In genomic region chr19:40090256-40091204, GRCh38 we compare ENCODE assay signal across 1 cellular context.
TF ChIP-seq lines count a peak whose summit lies in the region.

Gene ZNF780A, minus strand, starts transcription at chr19:40090943. Its CDS starts 6,190 bp downstream, at chr19:40084753.

TF ChIP-seq in H1, 55 proteins besides CTCF, POLR2A, EP300 and RAD21:
- TF ChIP-seq CHD7 (IDR thresholded peaks at IDR 0.05; ENCODE audit: insufficient replicate concordance, low read length): no peak
- no peak for TF ChIP-seq JUND (IDR thresholded peaks at IDR 0.05; ENCODE audit: low read length)
- no peak for TF ChIP-seq ATF2 (IDR thresholded peaks at IDR 0.05; ENCODE audit: low read length)
- no peak for TF ChIP-seq CHD1 (IDR thresholded peaks at IDR 0.05; ENCODE audit: low read depth, low read length)
- TF ChIP-seq PHF8 (conservative IDR thresholded peaks at IDR 0.05; ENCODE audit: low read depth, low read length): peak; percentile 66
- peak in 1 of 2 experiments; percentile 54; a peak in 1 of 4 replicates for TF ChIP-seq HDAC2 (IDR thresholded peaks at IDR 0.05; ENCODE audit: borderline replicate concordance in 1 of 2, low read depth in 2 of 2, low read length in 2 of 2)
- TF ChIP-seq RBBP5 (IDR thresholded peaks at IDR 0.05; ENCODE audit: borderline replicate concordance, low read depth, low read length): 0 out of 2 replicates have a peak, but pooled peaks have one; percentile 96
- TF ChIP-seq FOSL1 (IDR thresholded peaks at IDR 0.05; ENCODE audit: insufficient read depth, low read depth, low read length): no peak
- peak; percentile 49; the same call in 1 of the 2 replicates for TF ChIP-seq TBP (IDR thresholded peaks at IDR 0.05; ENCODE audit: low read depth, low read length)
- TF ChIP-seq TAF7 (optimal IDR thresholded peaks at IDR 0.05; ENCODE audit: borderline replicate concordance, low read depth, low read length): peak; percentile 32
- TF ChIP-seq SIRT6 (IDR thresholded peaks at IDR 0.05; ENCODE audit: low read length): no peak
- peak; percentile 28 for TF ChIP-seq BACH1 (IDR thresholded peaks at IDR 0.05; ENCODE audit: low read length)
- no peak for TF ChIP-seq EZH2 (IDR thresholded peaks at IDR 0.05; ENCODE audit: low read depth, low read length, severe bottlenecking)
- TF ChIP-seq POLR2AphosphoS5 (IDR thresholded peaks at IDR 0.05; ENCODE audit: low read depth, low read length): peak; percentile 68
- TF ChIP-seq EGR1 (IDR thresholded peaks at IDR 0.05; ENCODE audit: borderline replicate concordance, low read depth, low read length): no peak
- peak; percentile 67 for TF ChIP-seq TAF1 (IDR thresholded peaks at IDR 0.05; ENCODE audit: low read depth, low read length)
- TF ChIP-seq GABPA (IDR thresholded peaks at IDR 0.05; ENCODE audit: borderline replicate concordance, insufficient read depth, low read length): 0 out of 2 replicates have a peak, but pooled peaks have one; percentile 38
- peak; percentile 33 to 47; a peak in 1 of 4 replicates for TF ChIP-seq SIN3A (conservative IDR thresholded peaks at IDR 0.05 in 1 of 2, IDR thresholded peaks at IDR 0.05 in 1 of 2; ENCODE audit: low read depth in 1 of 2, low read length in 2 of 2)
- TF ChIP-seq CREB1 (IDR thresholded peaks at IDR 0.05): peak; percentile 65
- peak; percentile 92 for TF ChIP-seq KDM4A (IDR thresholded peaks at IDR 0.05; ENCODE audit: low read depth, low read length, severe bottlenecking)
- no peak for TF ChIP-seq BRCA1 (IDR thresholded peaks at IDR 0.05; ENCODE audit: low read depth, low read length)
- peak; percentile 92 for TF ChIP-seq ASH2L (IDR thresholded peaks at IDR 0.05; ENCODE audit: low read length)
- TF ChIP-seq CTBP2 (IDR thresholded peaks at IDR 0.05; ENCODE audit: borderline replicate concordance, insufficient read depth, insufficient read length, low read length): no peak
- TF ChIP-seq CHD2 (IDR thresholded peaks at IDR 0.05; ENCODE audit: low read length): no peak
